Comparison of ENCODE assay signal across 12 cellular contexts in genomic region chr6:168852336-168852884, GRCh38.
A peak's percentile ranks its signal among the peaks of the same experiment; 100 is the strongest.
DNase-seq lines count a peak whose midpoint lies in the region; ATAC-seq and TF ChIP-seq lines count a peak whose summit lies in the region.
"Had no signal": no experiment of that assay in that cellular context is flagged by ENCODE, and none has a peak within 500 bp of the region (broad histone marks: within the 10 kb centered on the region; RNA-seq: fewer than 3 reads in every experiment).

No MANE protein-coding gene starts in this region.

- TF ChIP-seq CTCF in coronary artery (IDR thresholded peaks at IDR 0.05), result no peak

- peak; percentile 55 for DNase-seq in DMS53 (lab: John Stamatoyannopoulos, UW)
- peak; percentile 68 for DNase-seq in NCI-H345 (lab: John Stamatoyannopoulos, UW)
- no peak for DNase-seq in coronary artery (ENCODE audit: low spot score)
- no peak for DNase-seq in iPS-NIHi7 (ENCODE audit: extremely low spot score)
- DNase-seq in activated T-cell treated with anti-CD3 and anti-CD28 coated beads for 4 hours, result no peak
- DNase-seq in activated CD4-positive, alpha-beta T cell treated with anti-CD3 and anti-CD28 coated beads, Interleukin-2, amount 50 U/mL, for 1 hour, result no peak
- DNase-seq: activated CD4-positive, CD25-positive, alpha-beta regulatory T cell; CD4-positive, alpha-beta memory T cell; NCI-H2171 treated with DMSO at 0.1 percent for 48 hours had no signal

- H3K27me3 ChIP-seq in rectal smooth muscle tissue (ENCODE audit: control insufficient read depth, insufficient read depth, low read length), result no peaks in the 10 kb centered on the region

- H3K36me3 ChIP-seq in rectal smooth muscle tissue (ENCODE audit: control insufficient read depth, insufficient read depth, low read length), result no peaks in the 10 kb centered on the region

- peak overlapping the region; percentile 67 for H3K4me3 ChIP-seq in coronary artery
- peak overlapping the region; percentile 21 for H3K4me3 ChIP-seq in rectal smooth muscle tissue (ENCODE audit: low read length)

- no peak for ATAC-seq in GM21515 (IDR thresholded peaks at IDR 0.05; ENCODE audit: unreplicated experiment)

- H3K27ac ChIP-seq in coronary artery (no peak overlapping the region), rectal smooth muscle tissue (ENCODE audit: low read depth, low read length) (no peak overlapping the region)
- H3K27ac ChIP-seq: epithelial cell of prostate had no signal

- H3K9ac ChIP-seq in rectal smooth muscle tissue (ENCODE audit: low read length), result no peak overlapping the region

- no peaks in the 10 kb centered on the region for H3K4me1 ChIP-seq in rectal smooth muscle tissue (ENCODE audit: control insufficient read depth, insufficient read depth, low read length)

Comparison
In these comparisons a context has a peak if more than half of its experiments do, and no peak if none do; other contexts are left out.
1. DNase-seq: peak in DMS53 (single experiment) and NCI-H345 (single experiment); none in coronary artery (single experiment), iPS-NIHi7 (single experiment), activated T-cell treated with anti-CD3 and anti-CD28 coated beads for 4 hours (single experiment) and activated CD4-positive, alpha-beta T cell treated with anti-CD3 and anti-CD28 coated beads, Interleukin-2, amount 50 U/mL, for 1 hour (single experiment).